Comparison of ENCODE assay signal across 1 cellular context in the genomic region with DNA sequence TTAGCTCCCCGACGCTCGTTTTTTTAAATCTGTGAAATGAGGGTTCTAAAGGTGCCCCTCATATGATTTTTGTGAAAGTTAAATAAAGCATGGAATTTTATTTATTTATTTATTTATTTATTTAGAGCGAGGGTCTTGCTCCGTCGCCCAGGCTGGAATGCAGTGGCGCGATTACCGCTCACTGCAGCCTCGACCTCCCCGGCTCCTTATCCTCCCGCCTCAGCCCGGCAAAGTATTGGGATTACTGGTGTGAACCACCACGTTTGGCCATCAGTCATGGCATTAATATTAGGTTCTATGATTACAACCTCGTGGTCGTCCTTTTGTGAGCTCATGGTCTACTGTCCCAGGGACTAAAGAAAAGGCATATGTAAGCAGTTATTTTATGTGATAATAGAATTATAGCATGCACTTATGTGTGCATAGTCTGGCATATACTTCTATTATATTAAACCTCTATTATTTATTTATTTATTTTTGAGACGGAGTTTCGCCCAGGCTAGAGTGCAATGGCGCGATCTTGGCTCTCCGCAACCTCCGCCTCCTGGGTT.
A peak's percentile ranks its signal among the peaks of the same experiment; 100 is the strongest.
TF ChIP-seq lines count a peak whose summit lies in the region.

No MANE protein-coding gene starts in this region.

TF ChIP-seq in IMR-90, 13 proteins besides CTCF, POLR2A, EP300 and RAD21:
- TF ChIP-seq MAFK (IDR thresholded peaks at IDR 0.05; ENCODE audit: low read depth, low read length): peak; percentile 32
- TF ChIP-seq CHD1 (IDR thresholded peaks at IDR 0.05; ENCODE audit: low read depth, low read length): no peak
